In the genomic region with DNA sequence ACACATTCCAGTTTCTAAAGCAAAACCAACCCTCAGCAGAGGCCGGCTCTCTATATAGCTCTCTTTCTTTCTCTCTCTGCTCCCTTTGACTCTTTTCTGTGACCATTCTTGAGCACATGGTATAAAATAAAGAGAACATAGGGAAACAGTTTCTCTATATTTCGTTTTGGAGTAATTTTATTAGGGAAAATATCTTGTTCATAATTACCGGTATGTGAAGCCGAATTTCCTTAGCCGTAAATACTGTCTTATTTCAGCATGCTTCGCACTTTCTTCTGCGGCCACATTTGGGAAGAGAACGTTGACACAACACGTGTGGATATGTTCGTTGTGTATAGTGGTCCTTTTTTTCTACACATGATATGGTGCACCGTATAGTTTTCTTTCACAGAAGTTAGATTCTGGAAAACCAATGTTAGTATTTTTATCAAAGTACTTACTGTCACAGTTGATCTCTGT, we compare ENCODE assay signal across 8 cellular contexts. TPM values are rescaled to one million over a fixed set of nuclear protein-coding genes. Genes with fewer than 3 reads are reported as not detected.
DNase-seq lines count a peak whose midpoint lies in the region; ATAC-seq and TF ChIP-seq lines count a peak whose summit lies in the region.

No MANE protein-coding gene starts in this region.

- no peaks in the 10 kb centered on the region for H3K9me3 ChIP-seq in iPS-18a (ENCODE audit: control insufficient read depth, low read depth, low read length)
- no peaks in the 10 kb centered on the region for H3K9me3 ChIP-seq in stomach

- peak overlapping the region; percentile 51 for H3K4me3 ChIP-seq in iPS-18a (ENCODE audit: low read length)
- peak overlapping the region; percentile 49 to 71 (median 56) for H3K4me3 ChIP-seq in stomach

- peaks cover 40% of the 10 kb centered on the region for H3K4me1 Mint-ChIP-seq in activated CD4-positive, alpha-beta memory T cell treated with anti-CD3 and anti-CD28 coated beads for 36 hours (ENCODE audit: low read depth)

- TF ChIP-seq EP300 in stomach (IDR thresholded peaks at IDR 0.05), result no peak

- H3K27me3 ChIP-seq in iPS-18a (ENCODE audit: control insufficient read depth, insufficient read depth, low read length), result peaks cover 81% of the 10 kb centered on the region
- peaks cover 19 to 88% (median 54%) of the 10 kb centered on the region in 3 donors for H3K27me3 ChIP-seq in stomach

- no peak for ATAC-seq in esophagus mucosa

- H3K27ac Mint-ChIP-seq in activated CD4-positive, alpha-beta memory T cell treated with anti-CD3 and anti-CD28 coated beads for 36 hours, result peak overlapping the region; percentile 87

- H3K27ac ChIP-seq in iPS-18a (ENCODE audit: low read length) (no peak overlapping the region), stomach (peak overlapping the region in 2 of 5 donors; percentile 36 to 73)

- DNase-seq in NCI-H1417 (lab: John Stamatoyannopoulos, UW), result peak in 2 of 3 experiments; percentile 41 to 73
- DNase-seq in NCI-H1417 treated with DMSO at 0.1 percent for 48 hours (lab: John Stamatoyannopoulos, UW), result no peak
- no peak for DNase-seq in activated CD4-positive, alpha-beta memory T cell treated with anti-CD3 and anti-CD28 coated beads for 36 hours
- DNase-seq in stomach, result no peak
- no peak for DNase-seq in NCI-H1694 treated with DMSO at 0.1 percent for 48 hours (lab: John Stamatoyannopoulos, UW)
- no peak for DNase-seq in AML-193 (lab: John Stamatoyannopoulos, UW)

- peaks cover 23% of the 10 kb centered on the region for H3K4me1 ChIP-seq in iPS-18a (ENCODE audit: control insufficient read depth, low read depth, low read length)
- H3K4me1 ChIP-seq in stomach, result peaks cover 16 to 37% (median 32%) of the 10 kb centered on the region in 4 donors

- no peak for TF ChIP-seq CTCF in stomach (IDR thresholded peaks at IDR 0.05)

- POLR2A ChIA-PET in activated CD4-positive, alpha-beta memory T cell treated with anti-CD3 and anti-CD28 coated beads for 36 hours (lab: Charles Lee), result interaction anchor here (0.7 to 1.9 kb wide), 2 partner anchors 144 to 446 kb away, joined by 4 to 6 read pairs; no protein-coding TSS in a partner anchor

- H3K9ac ChIP-seq in iPS-18a (ENCODE audit: low read length), result no peak overlapping the region

- H3K36me3 ChIP-seq in iPS-18a (ENCODE audit: control insufficient read depth, low read depth, low read length) (no peaks in the 10 kb centered on the region), stomach (no peaks in the 10 kb centered on the region)

- H3K9me3 Mint-ChIP-seq in activated CD4-positive, alpha-beta memory T cell treated with anti-CD3 and anti-CD28 coated beads for 36 hours, result no peaks in the 10 kb centered on the region

- CTCF ChIA-PET in activated CD4-positive, alpha-beta memory T cell treated with anti-CD3 and anti-CD28 coated beads for 36 hours (lab: Charles Lee), result interaction anchor here (0.8 to 2.9 kb wide), 5 partner anchors 8 to 399 kb away, joined by 3 to 12 read pairs (median 5); no protein-coding TSS in a partner anchor

- peaks cover 10% of the 10 kb centered on the region for H3K36me3 Mint-ChIP-seq in activated CD4-positive, alpha-beta memory T cell treated with anti-CD3 and anti-CD28 coated beads for 36 hours

- TF ChIP-seq POLR2A in stomach (IDR thresholded peaks at IDR 0.05), result no peak

- WGBS in stomach, 5 donors, result 54 to 68% (median 64%) methylated on average over 11 of the region's 11 CpGs

- H3K27me3 Mint-ChIP-seq in activated CD4-positive, alpha-beta memory T cell treated with anti-CD3 and anti-CD28 coated beads for 36 hours, result peaks cover 9% of the 10 kb centered on the region

- peak overlapping the region; percentile 85 for H3K4me3 Mint-ChIP-seq in activated CD4-positive, alpha-beta memory T cell treated with anti-CD3 and anti-CD28 coated beads for 36 hours

- intact Hi-C loops in activated CD4-positive, alpha-beta memory T cell treated with anti-CD3 and anti-CD28 coated beads for 36 hours (cut with micrococcal nuclease), result loop anchor here (2.0 to 5.0 kb wide), 2 partner anchors 143 to 294 kb away; no protein-coding TSS in a partner anchor
- intact Hi-C loops in stomach (cut with DNase I; ENCODE audit: low total_unique reads), result no loop called here

RNA-seq across cellular contexts. Expression of gene LEF1, which starts 4.9 kb away (rescaled TPM):
- 100 to 1,000 TPM; 111 to 122 TPM for total RNA-seq in activated CD4-positive, alpha-beta memory T cell treated with anti-CD3 and anti-CD28 coated beads for 36 hours
- total RNA-seq in stomach (10 to 100 TPM in 1 of 5 donors, 1 to 10 TPM in 2, not detected in 2; 2.3 to 11.0 (median 6.2) TPM), esophagus mucosa (10.0 TPM)
- polyA plus RNA-seq in stomach, result 1 to 10 TPM in 2 of 3 donors, under 1 TPM in 1; 0.81 to 3.8 (median 1.4) TPM

Comparison
In these comparisons a context has a peak if more than half of its experiments do, and no peak if none do; other contexts are left out.
1. DNase-seq: peak in NCI-H1417 (2 of 3); none in NCI-H1417 treated with DMSO at 0.1 percent for 48 hours (single experiment), activated CD4-positive, alpha-beta memory T cell treated with anti-CD3 and anti-CD28 coated beads for 36 hours (single experiment), stomach (single experiment), NCI-H1694 treated with DMSO at 0.1 percent for 48 hours (single experiment) and AML-193 (0 of 2).
2. RNA of gene LEF1, which starts 4.9 kb away (total RNA-seq): 111 to 122 TPM in activated CD4-positive, alpha-beta memory T cell treated with anti-CD3 and anti-CD28 coated beads for 36 hours; 10.0 TPM in esophagus mucosa (single experiment) and 2.3 to 11.0 TPM in stomach; every median in the first group is over 4 times any median in the second.